Comparison of ENCODE assay signal across 7 cellular contexts in the genomic region with DNA sequence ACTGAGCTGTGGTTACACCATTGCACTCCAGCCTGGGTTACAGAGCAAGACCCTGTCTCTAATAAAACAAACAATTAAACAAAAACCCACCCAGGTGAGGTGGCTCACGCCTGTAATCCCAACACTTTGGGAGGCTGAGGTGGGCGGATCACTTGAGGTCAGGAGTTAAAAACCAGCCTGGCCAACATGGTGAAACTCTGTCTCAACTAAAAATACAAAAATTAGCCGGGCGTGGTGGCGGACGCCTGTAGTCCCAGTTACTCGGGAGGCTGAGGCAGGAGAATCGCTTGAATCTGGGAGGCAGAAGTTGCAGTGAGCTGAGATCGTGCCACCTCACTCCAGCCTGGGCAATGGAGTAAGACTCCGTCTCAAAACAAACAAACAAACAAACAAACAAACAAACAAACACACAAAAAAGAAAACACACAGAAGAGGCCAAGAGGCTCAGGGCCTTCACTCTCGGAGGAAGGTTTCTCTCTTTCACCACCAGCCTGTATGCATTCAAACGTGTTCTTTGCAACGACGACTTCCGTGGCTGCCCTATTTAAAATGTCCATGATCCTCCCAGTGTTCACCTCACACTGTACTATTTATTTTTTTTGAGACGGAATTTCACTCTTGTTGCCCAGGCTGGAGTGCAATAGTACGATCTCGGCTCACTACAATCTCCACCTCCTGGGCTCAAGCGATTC. TPM values are rescaled to one million over a fixed set of nuclear protein-coding genes. Genes with fewer than 3 reads are reported as not detected.
DNase-seq lines count a peak whose midpoint lies in the region; ATAC-seq and TF ChIP-seq lines count a peak whose summit lies in the region.
"Not testable (repeated sequence)": the region's sequence is repeated elsewhere in the genome, so short reads cannot be mapped to it uniquely, and the experiment has no call there.

No MANE protein-coding gene starts in this region.

- not testable (repeated sequence) for H2BK15ac ChIP-seq in mesenchymal stem cell (ENCODE audit: low read depth, poor library complexity, severe bottlenecking)

- not testable (repeated sequence) for H3K18ac ChIP-seq in mesenchymal stem cell (ENCODE audit: low read depth in 1 of 2, low read length in 2 of 2)

- H4K91ac ChIP-seq in mesenchymal stem cell (ENCODE audit: low read length) = not testable (repeated sequence)

- H3K4me3 Mint-ChIP-seq in activated CD4-positive, alpha-beta T cell treated with anti-CD3 and anti-CD28 coated beads for 36 hours = peak overlapping the region; percentile 82

- not testable (repeated sequence) for H3K4ac ChIP-seq in mesenchymal stem cell (ENCODE audit: low read depth in 1 of 2, low read length in 2 of 2)

- intact Hi-C loops in activated CD4-positive, alpha-beta T cell treated with anti-CD3 and anti-CD28 coated beads for 36 hours (cut with DNase I, micrococcal nuclease); esophagus squamous epithelium (cut with DNase I); sigmoid colon (cut with DNase I): not testable (repeated sequence)

- not testable (repeated sequence) for H3K9me3 ChIP-seq in esophagus squamous epithelium; mesenchymal stem cell (ENCODE audit: control insufficient read depth, low read length); sigmoid colon

- H3K27me3 ChIP-seq in GM06990 (replicated peaks; ENCODE audit: control insufficient read depth, insufficient read depth, low read length); esophagus squamous epithelium; mesenchymal stem cell (ENCODE audit: control insufficient read depth in 1 of 2, insufficient read depth in 1 of 2, low read length in 2 of 2); sigmoid colon: not testable (repeated sequence)

- not testable (repeated sequence) for TF ChIP-seq POLR2A in NB4 (IDR thresholded peaks at IDR 0.05; ENCODE audit: extremely low read depth, insufficient read length); esophagus squamous epithelium (IDR thresholded peaks at IDR 0.05); sigmoid colon (IDR thresholded peaks at IDR 0.05)

- DNase-seq in GM06990 (ENCODE audit: extremely low read depth, insufficient read length); NB4 (ENCODE audit: low read depth); activated CD4-positive, alpha-beta T cell treated with anti-CD3 and anti-CD28 coated beads for 36 hours; astrocyte of the cerebellum (ENCODE audit: low read depth); esophagus squamous epithelium (lab: John Stamatoyannopoulos, UW); mesenchymal stem cell; sigmoid colon: not testable (repeated sequence)

- H2AFZ ChIP-seq in mesenchymal stem cell (ENCODE audit: low read depth, low read length) = not testable (repeated sequence)

- H3K27ac Mint-ChIP-seq in activated CD4-positive, alpha-beta T cell treated with anti-CD3 and anti-CD28 coated beads for 36 hours = peak overlapping the region; percentile 90

- POLR2A ChIA-PET in activated CD4-positive, alpha-beta T cell treated with anti-CD3 and anti-CD28 coated beads for 36 hours (lab: Charles Lee) = not testable (repeated sequence)

- H3K9ac ChIP-seq in mesenchymal stem cell (ENCODE audit: low read length) = peak overlapping the region; percentile 95

- not testable (repeated sequence) for H3K23ac ChIP-seq in mesenchymal stem cell (ENCODE audit: low read length in 2 of 2)

- not testable (repeated sequence) for H3K36me3 ChIP-seq in GM06990 (ENCODE audit: control insufficient read depth, insufficient read depth, low read length); esophagus squamous epithelium; mesenchymal stem cell (ENCODE audit: control insufficient read depth in 1 of 2, insufficient read depth in 2 of 2, low read depth in 1 of 2, low read length in 2 of 2); sigmoid colon

- not testable (repeated sequence) for TF ChIP-seq EP300 in sigmoid colon (IDR thresholded peaks at IDR 0.05)

- H4K8ac ChIP-seq in mesenchymal stem cell (ENCODE audit: low read length) = not testable (repeated sequence)

- not testable (repeated sequence) for H2BK12ac ChIP-seq in mesenchymal stem cell (ENCODE audit: low read length in 2 of 2)

- 87 to 93% methylated on average over 19 of the region's 19 CpGs for WGBS in esophagus squamous epithelium, 2 donors
- WGBS in mesenchymal stem cell = 97% methylated on average over 19 of the region's 19 CpGs
- WGBS in sigmoid colon, 2 donors = 93 to 96% methylated on average over 19 of the region's 19 CpGs

- H3K4me1 ChIP-seq in esophagus squamous epithelium = peaks cover 8 to 56% (median 25%) of the 10 kb centered on the region in 3 donors
- peaks cover 11% of the 10 kb centered on the region for H3K4me1 ChIP-seq in mesenchymal stem cell (ENCODE audit: control insufficient read depth, insufficient read depth, low read depth, low read length)
- peaks cover 0 to 34% (median 19%) of the 10 kb centered on the region in 4 donors for H3K4me1 ChIP-seq in sigmoid colon

- H3K4me3 ChIP-seq in GM06990 (replicated peaks; ENCODE audit: low read depth, low read length) = peak overlapping the region; percentile 65
- peak overlapping the region; percentile 80 for H3K4me3 ChIP-seq in NB4 (ENCODE audit: low read depth, low read length)
- peak overlapping the region; percentile 69 for H3K4me3 ChIP-seq in astrocyte of the cerebellum (ENCODE audit: low read depth, low read length)
- peak overlapping the region in 3 of 4 donors; percentile 76 to 96 (median 95) for H3K4me3 ChIP-seq in esophagus squamous epithelium
- peak overlapping the region in 1 of 2 experiments; percentile 88 for H3K4me3 ChIP-seq in mesenchymal stem cell (ENCODE audit: insufficient read depth in 1 of 2, low read depth in 1 of 2, low read length in 2 of 2)
- H3K4me3 ChIP-seq in sigmoid colon = peak overlapping the region in 2 of 4 donors; percentile 76 to 96

- H3K4me1 Mint-ChIP-seq in activated CD4-positive, alpha-beta T cell treated with anti-CD3 and anti-CD28 coated beads for 36 hours = peaks cover 31% of the 10 kb centered on the region

- not testable (repeated sequence) for H3K9me3 Mint-ChIP-seq in activated CD4-positive, alpha-beta T cell treated with anti-CD3 and anti-CD28 coated beads for 36 hours (ENCODE audit: low read depth)

- H3K27ac ChIP-seq in esophagus squamous epithelium = peak overlapping the region; percentile 93 to 98 (median 96)
- H3K27ac ChIP-seq in mesenchymal stem cell (ENCODE audit: low read length, poor library complexity, severe bottlenecking) = not testable (repeated sequence)
- peak overlapping the region; percentile 92 to 94 (median 94) for H3K27ac ChIP-seq in sigmoid colon

- not testable (repeated sequence) for ATAC-seq in activated CD4-positive, alpha-beta T cell treated with anti-CD3 and anti-CD28 coated beads for 36 hours

- H2AK5ac ChIP-seq in mesenchymal stem cell (ENCODE audit: low read length, severe bottlenecking) = not testable (repeated sequence)

- not testable (repeated sequence) for H2BK120ac ChIP-seq in mesenchymal stem cell (ENCODE audit: low read depth, low read length)

- H3K36me3 Mint-ChIP-seq in activated CD4-positive, alpha-beta T cell treated with anti-CD3 and anti-CD28 coated beads for 36 hours (ENCODE audit: low read depth) = not testable (repeated sequence)

- not testable (repeated sequence) for H3K4me2 ChIP-seq in mesenchymal stem cell (ENCODE audit: low read length, poor library complexity, severe bottlenecking)

- not testable (repeated sequence) for H3K27me3 Mint-ChIP-seq in activated CD4-positive, alpha-beta T cell treated with anti-CD3 and anti-CD28 coated beads for 36 hours

- CTCF ChIA-PET in activated CD4-positive, alpha-beta T cell treated with anti-CD3 and anti-CD28 coated beads for 36 hours (lab: Charles Lee) = interaction anchor here (0.6 to 3.9 kb wide), 4 partner anchors 15 to 600 kb away, joined by 3 to 24 read pairs (median 3); partner anchors contain the start of gene ELOF1

- in situ Hi-C loops in astrocyte of the cerebellum (cut with HindIII; ENCODE audit: low sequenced_read_pairs) = not testable (repeated sequence)

- H2BK5ac ChIP-seq in mesenchymal stem cell (ENCODE audit: low read depth, low read length, poor library complexity, severe bottlenecking) = not testable (repeated sequence)

- TF ChIP-seq CTCF in GM06990 (IDR thresholded peaks at IDR 0.05; ENCODE audit: insufficient read depth, low read length, poor library complexity, severe bottlenecking); NB4 (IDR thresholded peaks at IDR 0.05; ENCODE audit: low read depth, low read length); astrocyte of the cerebellum (IDR thresholded peaks at IDR 0.05; ENCODE audit: low read depth, low read length, missing control alignments); esophagus squamous epithelium (IDR thresholded peaks at IDR 0.05); sigmoid colon (IDR thresholded peaks at IDR 0.05): not testable (repeated sequence)

- H3K14ac ChIP-seq in mesenchymal stem cell (ENCODE audit: low read length in 2 of 2) = not testable (repeated sequence)

- not testable (repeated sequence) for H3K79me1 ChIP-seq in mesenchymal stem cell (replicated peaks; ENCODE audit: low read length, poor library complexity, severe bottlenecking)

RNA-seq across cellular contexts. Expression of gene SMARCA4, which starts 1.4 kb away (rescaled TPM):
- total RNA-seq in activated CD4-positive, alpha-beta T cell treated with anti-CD3 and anti-CD28 coated beads for 36 hours = 100 to 1,000 TPM; 102 to 116 TPM
- total RNA-seq in esophagus squamous epithelium (100 to 1,000 TPM in 2 of 4 donors, 10 to 100 TPM in 2; 62.8 to 142 (median 93.4) TPM), sigmoid colon (10 to 100 TPM; 22.5 to 51.0 (median 34.4) TPM)
- 67.2 TPM for polyA plus RNA-seq in mesenchymal stem cell (2013, experiment 1 of 2)
- polyA plus RNA-seq in mesenchymal stem cell (2013, experiment 2 of 2) = 66.6 TPM
- 10 to 100 TPM; 35.4 to 73.9 (median 39.1) TPM for polyA plus RNA-seq in sigmoid colon

RNA-seq across cellular contexts. Expression of gene TIMM29, which starts 30.8 kb away (rescaled TPM):
- total RNA-seq in activated CD4-positive, alpha-beta T cell treated with anti-CD3 and anti-CD28 coated beads for 36 hours = 10 to 100 TPM in 1 of 2 experiments, 1 to 10 TPM in 1; 8.6 to 15.5 TPM
- total RNA-seq in esophagus squamous epithelium (10 to 100 TPM; 23.6 to 35.6 (median 27.3) TPM), sigmoid colon (10 to 100 TPM; 18.8 to 28.5 (median 26.0) TPM)
- polyA plus RNA-seq in mesenchymal stem cell (2013, experiment 1 of 2) = 20.0 TPM
- polyA plus RNA-seq in mesenchymal stem cell (2013, experiment 2 of 2) = 22.7 TPM
- 10 to 100 TPM in 2 of 3 donors, 1 to 10 TPM in 1; 9.6 to 22.6 (median 15.5) TPM for polyA plus RNA-seq in sigmoid colon

RNA-seq across cellular contexts. Expression of gene YIPF2, which starts 31.0 kb away (rescaled TPM):
- 10 to 100 TPM; 15.8 to 21.3 TPM for total RNA-seq in activated CD4-positive, alpha-beta T cell treated with anti-CD3 and anti-CD28 coated beads for 36 hours
- 10 to 100 TPM; 39.6 to 63.2 (median 44.0) TPM for total RNA-seq in esophagus squamous epithelium
- 51.4 TPM for polyA plus RNA-seq in mesenchymal stem cell (2013, experiment 1 of 2)
- 51.4 TPM for polyA plus RNA-seq in mesenchymal stem cell (2013, experiment 2 of 2)
- 10 to 100 TPM; 26.5 to 36.0 (median 28.3) TPM for total RNA-seq in sigmoid colon
- polyA plus RNA-seq in sigmoid colon = 10 to 100 TPM; 19.4 to 61.3 (median 21.0) TPM
